ENCODE assay signal across 1 cellular context in the genomic region with DNA sequence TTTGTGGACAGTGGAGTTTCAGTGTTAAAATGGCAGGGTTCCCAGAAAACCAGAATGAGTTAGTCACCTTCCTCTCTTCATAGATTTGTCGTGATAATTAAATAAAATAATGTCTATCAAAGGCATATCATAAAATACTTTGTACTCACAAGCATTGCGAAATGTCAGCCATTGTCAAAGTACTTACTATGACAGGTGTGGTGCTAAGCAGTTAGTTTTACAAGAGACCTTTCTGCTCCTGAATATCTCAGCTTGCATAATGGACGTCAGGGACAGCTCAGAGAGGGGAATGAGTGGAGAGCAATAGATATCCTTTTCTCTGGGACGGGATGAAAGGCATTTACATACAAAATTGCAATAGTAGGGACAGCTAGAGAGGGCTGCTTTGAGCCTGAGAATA.
TF ChIP-seq lines count a peak whose summit lies in the region.

No MANE protein-coding gene starts in this region.

TF ChIP-seq in SK-N-SH, 30 proteins besides CTCF, POLR2A, EP300 and RAD21 (continued from another document):
- TF ChIP-seq, protein P1, sequence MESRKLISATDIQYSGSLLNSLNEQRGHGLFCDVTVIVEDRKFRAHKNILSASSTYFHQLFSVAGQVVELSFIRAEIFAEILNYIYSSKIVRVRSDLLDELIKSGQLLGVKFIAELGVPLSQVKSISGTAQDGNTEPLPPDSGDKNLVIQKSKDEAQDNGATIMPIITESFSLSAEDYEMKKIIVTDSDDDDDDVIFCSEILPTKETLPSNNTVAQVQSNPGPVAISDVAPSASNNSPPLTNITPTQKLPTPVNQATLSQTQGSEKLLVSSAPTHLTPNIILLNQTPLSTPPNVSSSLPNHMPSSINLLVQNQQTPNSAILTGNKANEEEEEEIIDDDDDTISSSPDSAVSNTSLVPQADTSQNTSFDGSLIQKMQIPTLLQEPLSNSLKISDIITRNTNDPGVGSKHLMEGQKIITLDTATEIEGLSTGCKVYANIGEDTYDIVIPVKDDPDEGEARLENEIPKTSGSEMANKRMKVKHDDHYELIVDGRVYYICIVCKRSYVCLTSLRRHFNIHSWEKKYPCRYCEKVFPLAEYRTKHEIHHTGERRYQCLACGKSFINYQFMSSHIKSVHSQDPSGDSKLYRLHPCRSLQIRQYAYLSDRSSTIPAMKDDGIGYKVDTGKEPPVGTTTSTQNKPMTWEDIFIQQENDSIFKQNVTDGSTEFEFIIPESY (IDR thresholded peaks at IDR 0.05; ENCODE audit: borderline replicate concordance, low read depth), result no peak
- no peak for TF ChIP-seq TCF12 (IDR thresholded peaks at IDR 0.05)
- TF ChIP-seq PBX3 (IDR thresholded peaks at IDR 0.05), result no peak
- TF ChIP-seq YY1 (IDR thresholded peaks at IDR 0.05; ENCODE audit: low read depth), result no peak
- no peak for TF ChIP-seq CHD2 (IDR thresholded peaks at IDR 0.05; ENCODE audit: low read length, partially characterized antibody)
- no peak for TF ChIP-seq GATA2 (CRISPR knock-in tag; IDR thresholded peaks at IDR 0.05)
